27 cellular contexts compared by ENCODE assay signal in genomic region chr6:1591243-1591642, GRCh38.
"Had no signal": no experiment of that assay in that cellular context is flagged by ENCODE, and none has a peak within 500 bp of the region (broad histone marks: within the 10 kb centered on the region; RNA-seq: fewer than 3 reads in every experiment).

No MANE protein-coding gene starts in this region.

- H3K4me3 ChIP-seq: left ventricle myocardium inferior, lung, pancreas, prostate gland, sigmoid colon, spleen, suprapubic skin, thoracic aorta, tibial artery, uterus had no signal

- H3K4me1 Mint-ChIP-seq: stimulated activated effector memory CD8-positive, alpha-beta T cell treated with anti-CD3 and anti-CD28 coated beads, Interleukin-12 subunit alpha, Interleukin-12 subunit beta, amount 100 ng/mL, for 72 hours had no signal

- H3K9me3 ChIP-seq: left ventricle myocardium inferior, pancreas, prostate gland, sigmoid colon, spleen, suprapubic skin, thoracic aorta, tibial artery, uterus had no signal

- ATAC-seq: natural killer cell; pancreas; right cardiac atrium; stimulated activated effector memory CD8-positive, alpha-beta T cell treated with anti-CD3 and anti-CD28 coated beads, Interleukin-12 subunit alpha, Interleukin-12 subunit beta, amount 100 ng/mL, for 72 hours had no signal

- H3K9me3 Mint-ChIP-seq: immature natural killer cell; mesothelial cell of epicardium; naive B cell; natural killer cell; stimulated activated effector memory CD8-positive, alpha-beta T cell treated with anti-CD3 and anti-CD28 coated beads, Interleukin-12 subunit alpha, Interleukin-12 subunit beta, amount 100 ng/mL, for 72 hours; stimulated activated naive CD8-positive, alpha-beta T cell treated with anti-CD3 and anti-CD28 coated beads, Interleukin-15, Interleukin-2, amounts not matched to agents 100 ng/mL and 50 ng/mL, for 24 hours had no signal

- H3K36me3 Mint-ChIP-seq: immature natural killer cell; mesothelial cell of epicardium; naive B cell; natural killer cell; stimulated activated effector memory CD8-positive, alpha-beta T cell treated with anti-CD3 and anti-CD28 coated beads, Interleukin-12 subunit alpha, Interleukin-12 subunit beta, amount 100 ng/mL, for 72 hours had no signal

- DNase-seq: hypothalamus; immature natural killer cell; left ventricle myocardium inferior; mesendoderm; naive B cell; natural killer cell; nephron progenitor cell; pancreas; posterior cingulate gyrus; retina; right cardiac atrium; sigmoid colon; small intestine; spleen; stimulated activated CD4-positive, alpha-beta T cell treated with anti-CD3 and anti-CD28 coated beads, Interleukin-4, amount 100 ng/mL, for 24 hours; stimulated activated naive CD4-positive, alpha-beta T cell; trophoblast cell; uterus had no signal

- FAIRE-seq: islet of Langerhans, pancreas, small intestine had no signal

- H3K4me3 Mint-ChIP-seq: immature natural killer cell; mesothelial cell of epicardium; naive B cell; natural killer cell; nephron progenitor cell; stimulated activated effector memory CD8-positive, alpha-beta T cell treated with anti-CD3 and anti-CD28 coated beads, Interleukin-12 subunit alpha, Interleukin-12 subunit beta, amount 100 ng/mL, for 72 hours; stimulated activated naive CD8-positive, alpha-beta T cell treated with anti-CD3 and anti-CD28 coated beads, Interleukin-15, Interleukin-2, amounts not matched to agents 100 ng/mL and 50 ng/mL, for 24 hours had no signal

- H3K27ac Mint-ChIP-seq: immature natural killer cell; mesothelial cell of epicardium; natural killer cell; nephron progenitor cell; stimulated activated effector memory CD8-positive, alpha-beta T cell treated with anti-CD3 and anti-CD28 coated beads, Interleukin-12 subunit alpha, Interleukin-12 subunit beta, amount 100 ng/mL, for 72 hours; stimulated activated naive CD8-positive, alpha-beta T cell treated with anti-CD3 and anti-CD28 coated beads, Interleukin-15, Interleukin-2, amounts not matched to agents 100 ng/mL and 50 ng/mL, for 24 hours had no signal

- H3K4me1 ChIP-seq: pancreas, prostate gland, uterus had no signal

- H3K27ac ChIP-seq: left ventricle myocardium inferior, pancreas, prostate gland, sigmoid colon, spleen, suprapubic skin, thoracic aorta, tibial artery, uterus had no signal
